Comparison of ENCODE assay signal across 8 cellular contexts in genomic region chr12:121893901-121894540, GRCh38. TPM values are rescaled to one million over a fixed set of nuclear protein-coding genes. Genes with fewer than 3 reads are reported as not detected.
A peak's percentile ranks its signal among the peaks of the same experiment; 100 is the strongest.
DNase-seq lines count a peak whose midpoint lies in the region; ATAC-seq and TF ChIP-seq lines count a peak whose summit lies in the region.

No MANE protein-coding gene starts in this region.

- no peaks in the 10 kb centered on the region for H3K27me3 Mint-ChIP-seq in activated T-helper 1 cell treated with anti-CD3 and anti-CD28 coated beads, Interleukin-12 subunit alpha, Interleukin-12 subunit beta, Interleukin-2, Interleukin-4 antibody, amounts not matched to agents 30 ng/mL and 10 ng/mL and 1 ng/mL, durations not matched to agents 14 hours and 24 hours and 36 hours (ENCODE audit: insufficient read depth)

- H3K36me3 Mint-ChIP-seq in activated T-helper 1 cell treated with anti-CD3 and anti-CD28 coated beads, Interleukin-12 subunit alpha, Interleukin-12 subunit beta, Interleukin-2, Interleukin-4 antibody, amounts not matched to agents 30 ng/mL and 10 ng/mL and 1 ng/mL, durations not matched to agents 14 hours and 24 hours and 36 hours (ENCODE audit: low read depth) = peaks cover 21% of the 10 kb centered on the region

- TF ChIP-seq EP300 in Ishikawa (IDR thresholded peaks at IDR 0.05; ENCODE audit: borderline replicate concordance) = no peak

- H3K9me3 Mint-ChIP-seq in activated T-helper 1 cell treated with anti-CD3 and anti-CD28 coated beads, Interleukin-12 subunit alpha, Interleukin-12 subunit beta, Interleukin-2, Interleukin-4 antibody, amounts not matched to agents 30 ng/mL and 10 ng/mL and 1 ng/mL, durations not matched to agents 14 hours and 24 hours and 36 hours = no peaks in the 10 kb centered on the region

- no peak for ATAC-seq in HG02588 (IDR thresholded peaks at IDR 0.05; ENCODE audit: unreplicated experiment)
- no peak for ATAC-seq in left ventricle myocardium superior
- ATAC-seq in HG03159 (IDR thresholded peaks at IDR 0.05; ENCODE audit: unreplicated experiment) = no peak

- DNase-seq in AG08395 (ENCODE audit: low spot score) = peak; percentile 74
- DNase-seq in activated T-helper 1 cell treated with anti-CD3 and anti-CD28 coated beads, Interleukin-12 subunit alpha, Interleukin-12 subunit beta, Interleukin-2, Interleukin-4 antibody, amounts not matched to agents 30 ng/mL and 10 ng/mL and 1 ng/mL, durations not matched to agents 14 hours and 24 hours and 36 hours (ENCODE audit: low spot score) = no peak
- peak; percentile 60 for DNase-seq in kidney glomerular epithelial cell (lab: John Stamatoyannopoulos, UW)
- DNase-seq in left ventricle myocardium superior = no peak
- DNase-seq in UCSD-AML1 (lab: John Stamatoyannopoulos, UW; ENCODE audit: unreplicated experiment) = no peak

- peak overlapping the region; percentile 82 for H3K27ac Mint-ChIP-seq in activated T-helper 1 cell treated with anti-CD3 and anti-CD28 coated beads, Interleukin-12 subunit alpha, Interleukin-12 subunit beta, Interleukin-2, Interleukin-4 antibody, amounts not matched to agents 30 ng/mL and 10 ng/mL and 1 ng/mL, durations not matched to agents 14 hours and 24 hours and 36 hours

- TF ChIP-seq RAD21 in Ishikawa (IDR thresholded peaks at IDR 0.05; ENCODE audit: low read depth) = no peak

- intact Hi-C loops in activated T-helper 1 cell treated with anti-CD3 and anti-CD28 coated beads, Interleukin-12 subunit alpha, Interleukin-12 subunit beta, Interleukin-2, Interleukin-4 antibody, amounts not matched to agents 30 ng/mL and 10 ng/mL and 1 ng/mL, durations not matched to agents 14 hours and 24 hours and 36 hours (cut with micrococcal nuclease) = no loop called here
- intact Hi-C loops in left ventricle myocardium superior (cut with micrococcal nuclease) = no loop called here

- H3K4me3 Mint-ChIP-seq in activated T-helper 1 cell treated with anti-CD3 and anti-CD28 coated beads, Interleukin-12 subunit alpha, Interleukin-12 subunit beta, Interleukin-2, Interleukin-4 antibody, amounts not matched to agents 30 ng/mL and 10 ng/mL and 1 ng/mL, durations not matched to agents 14 hours and 24 hours and 36 hours = peak overlapping the region; percentile 72

- H3K4me1 Mint-ChIP-seq in activated T-helper 1 cell treated with anti-CD3 and anti-CD28 coated beads, Interleukin-12 subunit alpha, Interleukin-12 subunit beta, Interleukin-2, Interleukin-4 antibody, amounts not matched to agents 30 ng/mL and 10 ng/mL and 1 ng/mL, durations not matched to agents 14 hours and 24 hours and 36 hours (ENCODE audit: low read depth) = peaks cover 33% of the 10 kb centered on the region

TF ChIP-seq in Ishikawa, 13 proteins besides CTCF, POLR2A, EP300 and RAD21:
- TF ChIP-seq TAF1 (IDR thresholded peaks at IDR 0.05; ENCODE audit: low read depth) (no peak), FOXM1 (IDR thresholded peaks at IDR 0.05; ENCODE audit: borderline replicate concordance, low read depth) (peak; percentile 83), USF1 (IDR thresholded peaks at IDR 0.05) (peak; percentile 78)
TF ChIP-seq in Ishikawa: peak in this region for 2.

RNA-seq across cellular contexts. Expression of gene PSMD9, which starts 5.4 kb away (rescaled TPM):
- 63.9 and 67.5 TPM in 2 replicates for total RNA-seq in activated T-helper 1 cell treated with anti-CD3 and anti-CD28 coated beads, Interleukin-12 subunit alpha, Interleukin-12 subunit beta, Interleukin-2, Interleukin-4 antibody, amounts not matched to agents 30 ng/mL and 10 ng/mL and 1 ng/mL, durations not matched to agents 14 hours and 24 hours and 36 hours
- 30.3 TPM for total RNA-seq in left ventricle myocardium superior

RNA-seq across cellular contexts. Expression of gene CFAP251, which starts 24.4 kb away (rescaled TPM):
- 0.65 and 0.76 TPM in 2 replicates for total RNA-seq in activated T-helper 1 cell treated with anti-CD3 and anti-CD28 coated beads, Interleukin-12 subunit alpha, Interleukin-12 subunit beta, Interleukin-2, Interleukin-4 antibody, amounts not matched to agents 30 ng/mL and 10 ng/mL and 1 ng/mL, durations not matched to agents 14 hours and 24 hours and 36 hours
- total RNA-seq in left ventricle myocardium superior = 0.92 TPM

RNA-seq across cellular contexts. Expression of gene HPD, which starts 35.4 kb away (rescaled TPM):
- total RNA-seq in activated T-helper 1 cell treated with anti-CD3 and anti-CD28 coated beads, Interleukin-12 subunit alpha, Interleukin-12 subunit beta, Interleukin-2, Interleukin-4 antibody, amounts not matched to agents 30 ng/mL and 10 ng/mL and 1 ng/mL, durations not matched to agents 14 hours and 24 hours and 36 hours = not detected in 2 replicates
- 2.2 TPM for total RNA-seq in left ventricle myocardium superior

Comparison
In these comparisons a context has a peak if more than half of its experiments do, and no peak if none do; other contexts are left out.
1. DNase-seq: peak in AG08395 (single experiment) and kidney glomerular epithelial cell (single experiment); none in activated T-helper 1 cell treated with anti-CD3 and anti-CD28 coated beads, Interleukin-12 subunit alpha, Interleukin-12 subunit beta, Interleukin-2, Interleukin-4 antibody, amounts not matched to agents 30 ng/mL and 10 ng/mL and 1 ng/mL, durations not matched to agents 14 hours and 24 hours and 36 hours (single experiment), left ventricle myocardium superior (single experiment) and UCSD-AML1 (single experiment).